In genomic region chr3:8255771-8256170, GRCh38 we compare ENCODE assay signal across 1 cellular context.
TF ChIP-seq lines count a peak whose summit lies in the region.

No MANE protein-coding gene starts in this region.

TF ChIP-seq in SK-N-SH treated with all-trans-retinoic acid at 6 μM for 48 hours, 23 proteins besides CTCF, POLR2A, EP300 and RAD21 (continued from another document):
- TF ChIP-seq TSHZ2 (CRISPR knock-in tag; IDR thresholded peaks at IDR 0.05) (no peak), ESRRG (CRISPR knock-in tag; IDR thresholded peaks at IDR 0.05) (no peak), CSDC2 (CRISPR knock-in tag; IDR thresholded peaks at IDR 0.05) (no peak), ZFP3 (CRISPR knock-in tag; IDR thresholded peaks at IDR 0.05) (no peak), TOX (CRISPR knock-in tag; IDR thresholded peaks at IDR 0.05; ENCODE audit: borderline replicate concordance) (no peak)
- TF ChIP-seq, protein P1, sequence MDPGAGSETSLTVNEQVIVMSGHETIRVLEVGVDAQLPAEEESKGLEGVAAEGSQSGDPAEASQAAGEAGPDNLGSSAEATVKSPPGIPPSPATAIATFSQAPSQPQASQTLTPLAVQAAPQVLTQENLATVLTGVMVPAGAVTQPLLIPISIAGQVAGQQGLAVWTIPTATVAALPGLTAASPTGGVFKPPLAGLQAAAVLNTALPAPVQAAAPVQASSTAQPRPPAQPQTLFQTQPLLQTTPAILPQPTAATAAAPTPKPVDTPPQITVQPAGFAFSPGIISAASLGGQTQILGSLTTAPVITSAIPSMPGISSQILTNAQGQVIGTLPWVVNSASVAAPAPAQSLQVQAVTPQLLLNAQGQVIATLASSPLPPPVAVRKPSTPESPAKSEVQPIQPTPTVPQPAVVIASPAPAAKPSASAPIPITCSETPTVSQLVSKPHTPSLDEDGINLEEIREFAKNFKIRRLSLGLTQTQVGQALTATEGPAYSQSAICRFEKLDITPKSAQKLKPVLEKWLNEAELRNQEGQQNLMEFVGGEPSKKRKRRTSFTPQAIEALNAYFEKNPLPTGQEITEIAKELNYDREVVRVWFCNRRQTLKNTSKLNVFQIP (CRISPR knock-in tag; IDR thresholded peaks at IDR 0.05; ENCODE audit: borderline replicate concordance, low read depth) = no peak
TF ChIP-seq in SK-N-SH treated with all-trans-retinoic acid at 6 μM for 48 hours: peak in this region for 0.
